Comparison of ENCODE assay signal across 2 cellular contexts in genomic region chr15:70193734-70194133, GRCh38.
TF ChIP-seq lines count a peak whose summit lies in the region.

No MANE protein-coding gene starts in this region.

TF ChIP-seq in IMR-90, 13 proteins besides CTCF, POLR2A, EP300 and RAD21:
- no peak for TF ChIP-seq BHLHE40 (IDR thresholded peaks at IDR 0.05; ENCODE audit: low read depth, low read length)
- TF ChIP-seq FOS (IDR thresholded peaks at IDR 0.05; ENCODE audit: low read depth, low read length) = no peak
- no peak for TF ChIP-seq USF2 (IDR thresholded peaks at IDR 0.05; ENCODE audit: low read depth, low read length)
- no peak for TF ChIP-seq NFE2L2 (IDR thresholded peaks at IDR 0.05; ENCODE audit: low read depth, low read length)
- TF ChIP-seq CHD1 (IDR thresholded peaks at IDR 0.05; ENCODE audit: low read depth, low read length) = no peak
- no peak for TF ChIP-seq MXI1 (IDR thresholded peaks at IDR 0.05; ENCODE audit: borderline replicate concordance, low read depth, low read length)
- TF ChIP-seq CEBPB (IDR thresholded peaks at IDR 0.05; ENCODE audit: low read depth, low read length) = no peak
- TF ChIP-seq MAZ (IDR thresholded peaks at IDR 0.05; ENCODE audit: borderline replicate concordance, low read depth, low read length) = no peak
- TF ChIP-seq RCOR1 (IDR thresholded peaks at IDR 0.05; ENCODE audit: insufficient replicate concordance, low read length) = no peak
- no peak for TF ChIP-seq MAFK (IDR thresholded peaks at IDR 0.05; ENCODE audit: low read depth, low read length)
- no peak for TF ChIP-seq ELK1 (IDR thresholded peaks at IDR 0.05; ENCODE audit: borderline replicate concordance, low read depth, low read length)
- no peak for TF ChIP-seq SMC3 (IDR thresholded peaks at IDR 0.05; ENCODE audit: low read depth, low read length)
- TF ChIP-seq RFX5 (IDR thresholded peaks at IDR 0.05; ENCODE audit: low read depth, low read length) = no peak

TF ChIP-seq in H1, 55 proteins besides CTCF, POLR2A, EP300 and RAD21:
- TF ChIP-seq POLR2AphosphoS5 (IDR thresholded peaks at IDR 0.05; ENCODE audit: low read depth, low read length) = no peak
- TF ChIP-seq POU5F1 (IDR thresholded peaks at IDR 0.05; ENCODE audit: low read depth, low read length) = no peak
- TF ChIP-seq SP4 (IDR thresholded peaks at IDR 0.05; ENCODE audit: low read length) = no peak
- no peak for TF ChIP-seq FOSL1 (IDR thresholded peaks at IDR 0.05; ENCODE audit: insufficient read depth, low read depth, low read length)
- TF ChIP-seq CHD2 (IDR thresholded peaks at IDR 0.05; ENCODE audit: low read length) = no peak
- TF ChIP-seq NANOG (IDR thresholded peaks at IDR 0.05; ENCODE audit: insufficient read depth, low read depth, low read length, poor library complexity, severe bottlenecking) = no peak
- TF ChIP-seq BACH1 (IDR thresholded peaks at IDR 0.05; ENCODE audit: low read length) = no peak
- no peak for TF ChIP-seq MAX (IDR thresholded peaks at IDR 0.05)
- no peak for TF ChIP-seq RBBP5 (IDR thresholded peaks at IDR 0.05; ENCODE audit: borderline replicate concordance, low read depth, low read length)
- no peak for TF ChIP-seq SRF (IDR thresholded peaks at IDR 0.05; ENCODE audit: low read depth, low read length)
